ENCODE assay signal across 26 cellular contexts in genomic region chr1:229769809-229770208, GRCh38.
"Had no signal": no experiment of that assay in that cellular context is flagged by ENCODE, and none has a peak within 500 bp of the region (broad histone marks: within the 10 kb centered on the region; RNA-seq: fewer than 3 reads in every experiment).

No MANE protein-coding gene starts in this region.

- H3K27me3 ChIP-seq: gastrocnemius medialis had no signal

- FAIRE-seq: colon, endometrium, islet of Langerhans, keratinocyte had no signal

- DNase-seq: dermis blood vessel endothelial cell; dorsolateral prefrontal cortex; effector CD4-positive, alpha-beta T cell; effector memory CD4-positive, alpha-beta T cell; erythroblast; esophagus squamous epithelium; foreskin fibroblast; foreskin melanocyte; gastrocnemius medialis; glutamatergic neuron; head of caudate nucleus; heart right ventricle; hippocampal formation; left cardiac atrium; left lung; left ventricle myocardium superior; lower lobe of right lung; mesenchymal stem cell; mucosa of descending colon had no signal

- ATAC-seq: esophagus mucosa, gastrocnemius medialis, heart right ventricle, left cardiac atrium, left lung, lower lobe of right lung, mucosa of descending colon had no signal

- H3K27ac ChIP-seq: coronary artery, dorsolateral prefrontal cortex, epithelial cell of prostate, esophagus squamous epithelium, gastrocnemius medialis, heart right ventricle, left lung, lower lobe of right lung had no signal

- H3K36me3 ChIP-seq: esophagus squamous epithelium, gastrocnemius medialis, heart right ventricle, left lung, lower lobe of right lung had no signal

- H3K4me3 ChIP-seq: coronary artery, dorsolateral prefrontal cortex, esophagus squamous epithelium, gastrocnemius medialis, heart right ventricle, left lung, lower lobe of right lung, mucosa of descending colon had no signal

- H3K4me1 ChIP-seq: esophagus squamous epithelium, gastrocnemius medialis, heart right ventricle, left lung, lower lobe of right lung had no signal

- H3K9me3 ChIP-seq: esophagus squamous epithelium, gastrocnemius medialis, left lung, lower lobe of right lung, mucosa of descending colon had no signal
